Comparison of ENCODE assay signal across 14 cellular contexts in the genomic region with DNA sequence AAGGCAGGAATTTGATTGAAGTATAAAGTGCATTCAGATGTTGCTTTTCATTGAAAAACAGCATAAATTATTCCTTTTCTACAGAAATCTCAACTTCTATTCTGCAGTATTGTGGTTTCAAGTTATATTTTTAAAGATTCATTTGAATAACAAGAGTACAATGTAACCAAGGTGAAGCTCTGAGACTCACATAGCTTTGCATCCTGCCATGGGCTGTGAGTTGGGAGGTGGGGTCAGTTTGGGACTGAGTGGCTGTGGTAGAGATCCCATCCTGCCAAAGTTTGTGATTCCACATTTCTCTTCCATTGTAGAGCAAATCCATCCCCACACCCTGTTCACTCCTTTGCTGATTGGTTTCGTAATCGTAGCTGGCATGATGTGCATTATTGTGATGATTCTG.
A peak's percentile ranks its signal among the peaks of the same experiment; 100 is the strongest.
DNase-seq lines count a peak whose midpoint lies in the region; ATAC-seq and TF ChIP-seq lines count a peak whose summit lies in the region.
"Had no signal": no experiment of that assay in that cellular context is flagged by ENCODE, and none has a peak within 500 bp of the region (broad histone marks: within the 10 kb centered on the region; RNA-seq: fewer than 3 reads in every experiment).

No MANE protein-coding gene starts in this region.

- no peaks in the 10 kb centered on the region for H3K36me3 ChIP-seq in mesendoderm (ENCODE audit: control insufficient read depth, insufficient read depth, low read length)

- no peaks in the 10 kb centered on the region for H3K79me1 ChIP-seq in mesendoderm (ENCODE audit: low read length)

- H2BK15ac ChIP-seq in mesendoderm (replicated peaks; ENCODE audit: low read depth): no peak overlapping the region

- H3K56ac ChIP-seq in mesendoderm (ENCODE audit: low read length): no peak overlapping the region

- no peak overlapping the region for H3K4ac ChIP-seq in mesendoderm (ENCODE audit: low read depth, low read length)

- H3K18ac ChIP-seq in mesendoderm (ENCODE audit: low read length): no peak overlapping the region

- DNase-seq in KBM-7: no peak
- no peak for DNase-seq in HEK293T (ENCODE audit: extremely low spot score)
- no peak for DNase-seq in GOT3 (lab: John Stamatoyannopoulos, UW)
- no peak for DNase-seq in mesendoderm
- DNase-seq: DMS53; naive thymus-derived CD4-positive, alpha-beta T cell; NCI-H2227 treated with DMSO at 0.1 percent for 48 hours had no signal

- no peak overlapping the region for H3K4me3 ChIP-seq in mesendoderm (ENCODE audit: low read length)

- H3K27me3 ChIP-seq in mesendoderm (ENCODE audit: insufficient read depth, low read length, poor library complexity): no peaks in the 10 kb centered on the region

- H4K8ac ChIP-seq in mesendoderm (ENCODE audit: low read depth, low read length): no peak overlapping the region

- H3K27ac ChIP-seq in mesendoderm (ENCODE audit: low read depth, low read length): no peak overlapping the region
- H3K27ac ChIP-seq: epithelial cell of prostate had no signal

- H4K5ac ChIP-seq in mesendoderm (ENCODE audit: low read length): no peak overlapping the region

- no peak overlapping the region for H2BK5ac ChIP-seq in mesendoderm (ENCODE audit: low read length)

- H2BK120ac ChIP-seq in mesendoderm (ENCODE audit: low read depth, low read length): no peak overlapping the region

- H3K4me2 ChIP-seq in mesendoderm (ENCODE audit: low read length): no peak overlapping the region

- ATAC-seq in GM18508 (IDR thresholded peaks at IDR 0.05; ENCODE audit: insufficient read depth, unreplicated experiment): peak; percentile 26
- ATAC-seq in GM19438 (IDR thresholded peaks at IDR 0.05; ENCODE audit: low read depth, unreplicated experiment): peak; percentile 57
- ATAC-seq in HG02642 (IDR thresholded peaks at IDR 0.05; ENCODE audit: poor library complexity, unreplicated experiment): peak; percentile 45
- ATAC-seq in HG03342 (IDR thresholded peaks at IDR 0.05; ENCODE audit: unreplicated experiment): peak; percentile 38
- ATAC-seq: activated T-helper 17 cell treated with anti-CD3 and anti-CD28 coated beads, Interleukin-2, amount 50 U/mL, for 72 hours; naive thymus-derived CD4-positive, alpha-beta T cell; Panc1 had no signal

- POLR2A ChIA-PET in HEK293T (lab: Yijun Ruan, JAX): no interaction called here

- no CpG with 5 or more reads among the region's 2 CpGs for WGBS in mesendoderm (ENCODE audit: extremely low coverage, insufficient coverage, low lambda C conversion rate)

- CTCF ChIA-PET in HEK293T (lab: Yijun Ruan, JAX): no interaction called here

- no peaks in the 10 kb centered on the region for H3K79me2 ChIP-seq in mesendoderm (ENCODE audit: control insufficient read depth, insufficient read depth, low read length)

- no peak overlapping the region for H3K23ac ChIP-seq in mesendoderm (ENCODE audit: low read length)

- H3K4me1 ChIP-seq in mesendoderm (ENCODE audit: control insufficient read depth, low read depth, low read length): no peaks in the 10 kb centered on the region

- H3K9ac ChIP-seq in mesendoderm (ENCODE audit: low read length): no peak overlapping the region

- no peak overlapping the region for H2AK5ac ChIP-seq in mesendoderm (ENCODE audit: low read length)

- in situ Hi-C loops in KBM-7 (cut with MboI; ENCODE audit: low pct_unique_long_range_greater_than_20kb, low sequenced_read_pairs): no loop called here

TF ChIP-seq in HEK293T, 16 proteins besides CTCF, POLR2A, EP300 and RAD21:
- no peak for TF ChIP-seq BHLHE40 (IDR thresholded peaks at IDR 0.05; ENCODE audit: borderline replicate concordance)
- TF ChIP-seq LEF1 (IDR thresholded peaks at IDR 0.05; ENCODE audit: borderline replicate concordance): no peak
- TF ChIP-seq, protein P1, sequence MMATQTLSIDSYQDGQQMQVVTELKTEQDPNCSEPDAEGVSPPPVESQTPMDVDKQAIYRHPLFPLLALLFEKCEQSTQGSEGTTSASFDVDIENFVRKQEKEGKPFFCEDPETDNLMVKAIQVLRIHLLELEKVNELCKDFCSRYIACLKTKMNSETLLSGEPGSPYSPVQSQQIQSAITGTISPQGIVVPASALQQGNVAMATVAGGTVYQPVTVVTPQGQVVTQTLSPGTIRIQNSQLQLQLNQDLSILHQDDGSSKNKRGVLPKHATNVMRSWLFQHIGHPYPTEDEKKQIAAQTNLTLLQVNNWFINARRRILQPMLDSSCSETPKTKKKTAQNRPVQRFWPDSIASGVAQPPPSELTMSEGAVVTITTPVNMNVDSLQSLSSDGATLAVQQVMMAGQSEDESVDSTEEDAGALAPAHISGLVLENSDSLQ (IDR thresholded peaks at IDR 0.05): no peak
- TF ChIP-seq L3MBTL2 (conservative IDR thresholded peaks at IDR 0.05): no peak
- TF ChIP-seq ELF4 (IDR thresholded peaks at IDR 0.05): no peak
- TF ChIP-seq SP1 (IDR thresholded peaks at IDR 0.05): no peak
- no peak for TF ChIP-seq NFRKB (IDR thresholded peaks at IDR 0.05)
- TF ChIP-seq TARDBP (IDR thresholded peaks at IDR 0.05): no peak
- TF ChIP-seq SUZ12 (IDR thresholded peaks at IDR 0.05): no peak
- no peak for TF ChIP-seq FOXK2 (IDR thresholded peaks at IDR 0.05)
- no peak for TF ChIP-seq ARNT (IDR thresholded peaks at IDR 0.05)
- no peak for TF ChIP-seq HDGF (IDR thresholded peaks at IDR 0.05; ENCODE audit: borderline replicate concordance)
- no peak for TF ChIP-seq FOXA1 (IDR thresholded peaks at IDR 0.05)
